ENCODE assay signal across 19 cellular contexts in genomic region chr9:14209399-14209990, GRCh38.
DNase-seq lines count a peak whose midpoint lies in the region; ATAC-seq and TF ChIP-seq lines count a peak whose summit lies in the region.
"Had no signal": no experiment of that assay in that cellular context is flagged by ENCODE, and none has a peak within 500 bp of the region (broad histone marks: within the 10 kb centered on the region; RNA-seq: fewer than 3 reads in every experiment).

No MANE protein-coding gene starts in this region.

- DNase-seq in NCI-H2107 treated with DMSO at 0.1 percent for 48 hours (lab: John Stamatoyannopoulos, UW; ENCODE audit: unreplicated experiment) (peak; percentile 87), NCI-H2107 (lab: John Stamatoyannopoulos, UW) (no peak), LNCaP clone FGC (ENCODE audit: low read depth) (peak; percentile 8), UCSD-AML1 (lab: John Stamatoyannopoulos, UW; ENCODE audit: unreplicated experiment) (peak; percentile 11), left lobe of liver (ENCODE audit: low spot score) (no peak)
- no peak for DNase-seq in central memory CD4-positive, alpha-beta T cell
- DNase-seq: activated CD4-positive, alpha-beta T cell treated with anti-CD3 and anti-CD28 coated beads, Interleukin-2, amount 50 U/mL, for 1 hour; activated naive CD4-positive, alpha-beta T cell treated with anti-CD3 and anti-CD28 coated beads, Interleukin-2, amount 10 ng/mL, durations not matched to agents 7 days and 5 days; activated T-cell treated with anti-CD3 and anti-CD28 coated beads for 4 hours; CD4-positive, CD25-positive, alpha-beta regulatory T cell; GOT3; heart left ventricle; islet precursor cell; mesenchymal stem cell; SIG-M5; stimulated activated naive CD8-positive, alpha-beta T cell treated with anti-CD3 and anti-CD28 coated beads, Interleukin-15, amount 100 ng/mL, for 72 hours; uterus had no signal

- no peak for TF ChIP-seq CTCF in LNCaP clone FGC (IDR thresholded peaks at IDR 0.05; ENCODE audit: control insufficient read depth, extremely low read depth, insufficient read depth)

- ATAC-seq in left lobe of liver (peak; percentile 10), HG02973 (IDR thresholded peaks at IDR 0.05; ENCODE audit: unreplicated experiment) (no peak), GM19397 (IDR thresholded peaks at IDR 0.05; ENCODE audit: unreplicated experiment) (no peak)
- ATAC-seq: heart left ventricle; stimulated activated naive CD8-positive, alpha-beta T cell treated with anti-CD3 and anti-CD28 coated beads, Interleukin-15, amount 100 ng/mL, for 72 hours had no signal

- H3K4me3 ChIP-seq in LNCaP clone FGC (ENCODE audit: low read depth, low read length) = no peak overlapping the region
- H3K4me3 ChIP-seq: heart left ventricle, uterus had no signal

Comparison
In these comparisons a context has a peak if more than half of its experiments do, and no peak if none do; other contexts are left out.
1. DNase-seq: peak in NCI-H2107 treated with DMSO at 0.1 percent for 48 hours (single experiment), LNCaP clone FGC (single experiment) and UCSD-AML1 (single experiment); none in NCI-H2107 (single experiment), left lobe of liver (single experiment) and central memory CD4-positive, alpha-beta T cell (single experiment).